17 cellular contexts compared by ENCODE assay signal in the genomic region with DNA sequence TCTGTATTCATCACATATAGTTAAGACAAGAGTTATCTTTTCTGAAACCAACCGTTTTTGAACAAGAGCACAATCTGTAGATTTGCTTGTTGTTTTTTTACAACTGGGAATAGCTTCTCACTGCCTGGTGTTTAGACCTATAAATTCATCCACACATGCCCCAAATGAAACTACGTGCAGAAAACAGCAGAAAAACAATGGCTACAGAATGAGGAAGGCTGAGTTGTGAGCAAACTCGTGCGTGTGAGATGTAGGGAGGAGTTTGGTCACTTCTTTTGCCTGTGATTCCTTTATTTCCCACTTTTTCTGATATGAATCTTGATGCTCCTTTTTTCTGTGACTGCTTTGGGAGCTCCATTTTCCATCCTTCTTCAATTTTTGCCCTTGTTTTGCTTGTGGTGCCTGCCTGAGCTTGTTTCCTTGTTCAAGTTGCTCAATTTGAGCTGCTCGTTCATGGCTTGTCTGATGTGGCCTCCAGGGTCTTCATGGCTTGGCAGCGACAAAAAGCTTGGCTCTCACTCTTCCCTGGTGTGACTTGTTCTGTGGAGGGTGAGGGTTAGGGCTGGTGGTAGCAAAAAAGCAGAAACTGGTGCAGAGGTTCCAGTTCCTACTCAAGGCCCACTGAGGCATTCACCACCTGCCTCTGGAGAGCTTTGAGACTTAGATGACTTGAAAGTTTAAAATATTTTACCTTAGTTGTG.
"Had no signal": no experiment of that assay in that cellular context is flagged by ENCODE, and none has a peak within 500 bp of the region (broad histone marks: within the 10 kb centered on the region; RNA-seq: fewer than 3 reads in every experiment).

No MANE protein-coding gene starts in this region.

- ATAC-seq: left colon, mucosa of descending colon had no signal

- H3K36me3 Mint-ChIP-seq: activated naive CD8-positive, alpha-beta T cell; brain had no signal

- H3K27me3 ChIP-seq: ovary, transverse colon had no signal

- H3K9me3 ChIP-seq: mucosa of descending colon, ovary, transverse colon had no signal

- H3K4me1 Mint-ChIP-seq: brain had no signal

- H3K27ac ChIP-seq: ovary, transverse colon had no signal

- H3K9me3 Mint-ChIP-seq: activated T-helper 2 cell treated with anti-CD3 and anti-CD28 coated beads, Interferon-gamma antibody, Interleukin-2, Interleukin-4, amounts not matched to agents 10 μg/mL and 5 μg/mL and 100 μg/mL, durations not matched to agents 14 hours and 24 hours and 36 hours; nephron; T-helper 1 cell treated with Interleukin-12 subunit alpha and Interleukin-12 subunit beta and Interleukin-4 antibody, amounts not matched to agents 30 μg/mL and 1 μg/mL, for 36 hours had no signal

- H3K4me3 Mint-ChIP-seq: activated naive CD8-positive, alpha-beta T cell; brain; immature natural killer cell; nephron; T-helper 1 cell treated with Interleukin-12 subunit alpha and Interleukin-12 subunit beta and Interleukin-4 antibody, amounts not matched to agents 30 μg/mL and 1 μg/mL, for 36 hours had no signal

- H3K36me3 ChIP-seq: ovary, transverse colon had no signal

- H3K27ac Mint-ChIP-seq: activated naive CD8-positive, alpha-beta T cell; activated T-helper 2 cell treated with anti-CD3 and anti-CD28 coated beads, Interferon-gamma antibody, Interleukin-2, Interleukin-4, amounts not matched to agents 10 μg/mL and 5 μg/mL and 100 μg/mL, durations not matched to agents 14 hours and 24 hours and 36 hours; brain; nephron; T-helper 1 cell treated with Interleukin-12 subunit alpha and Interleukin-12 subunit beta and Interleukin-4 antibody, amounts not matched to agents 30 μg/mL and 1 μg/mL, for 36 hours had no signal

- DNase-seq: activated CD4-positive, alpha-beta T cell treated with anti-CD3 and anti-CD28 coated beads for 48 hours; activated CD8-positive, alpha-beta memory T cell treated with anti-CD3 and anti-CD28 coated beads for 24 hours; activated T-cell treated with anti-CD3 and anti-CD28 coated beads for 4 hours; amygdala; cerebellar nuclear complex; glutamatergic neuron; immature natural killer cell; left colon; mucosa of descending colon; ovary; transverse colon had no signal

- H3K4me3 ChIP-seq: lung, mucosa of descending colon, ovary, transverse colon had no signal
